ENCODE assay signal across 18 cellular contexts in the genomic region with DNA sequence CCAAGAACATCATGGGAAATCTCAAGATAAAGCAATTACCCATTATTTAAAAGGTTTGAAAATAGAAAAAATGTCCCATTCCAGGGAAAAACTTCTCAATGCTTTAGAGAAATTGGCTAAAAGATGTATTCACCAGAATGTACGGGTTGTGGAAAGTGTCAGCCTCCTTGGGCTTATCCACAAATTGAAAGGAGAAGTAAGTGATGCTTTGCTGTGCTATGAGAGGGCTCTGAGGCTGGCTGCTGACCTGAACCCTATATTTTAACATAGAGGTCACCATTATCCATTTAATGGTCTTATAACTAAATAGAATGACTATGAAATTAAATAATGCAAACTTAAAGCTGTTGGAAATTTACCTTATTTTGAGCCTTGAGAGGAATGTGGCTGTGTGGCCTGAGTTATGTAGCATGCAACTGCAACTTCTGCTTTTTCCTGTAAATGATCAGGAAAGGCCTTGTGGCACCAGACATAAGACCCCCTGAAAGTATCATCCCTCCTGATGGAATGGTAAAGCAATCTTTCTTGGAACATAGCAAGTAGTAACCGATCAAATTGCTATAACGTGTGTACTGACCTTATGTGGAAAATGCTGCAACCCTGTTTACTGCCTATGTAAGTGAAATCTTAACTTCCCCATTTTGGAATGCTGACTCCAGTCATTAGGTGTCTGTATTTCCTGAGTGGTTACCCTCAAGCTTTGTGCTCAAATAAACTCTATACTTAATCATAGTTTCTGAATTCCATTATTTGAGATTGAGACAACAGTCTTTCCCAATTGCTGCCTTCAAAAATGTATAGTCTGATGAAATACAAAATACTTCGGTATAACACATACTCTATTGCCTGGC. TPM values are rescaled to one million over a fixed set of nuclear protein-coding genes. Genes with fewer than 3 reads are reported as not detected.
A peak's percentile ranks its signal among the peaks of the same experiment; 100 is the strongest.
DNase-seq lines count a peak whose midpoint lies in the region; FAIRE-seq and TF ChIP-seq lines count a peak whose summit lies in the region.
"Had no signal": no experiment of that assay in that cellular context is flagged by ENCODE, and none has a peak within 500 bp of the region (broad histone marks: within the 10 kb centered on the region; RNA-seq: fewer than 3 reads in every experiment).

No MANE protein-coding gene starts in this region.

- no peaks in the 10 kb centered on the region for H3K9me3 Mint-ChIP-seq in dendritic cell treated with granulocyte-macrophage colony-stimulating factor and Interleukin-4, amounts not matched to agents 40 ng/mL and 50 ng/mL, for 4 days
- H3K9me3 Mint-ChIP-seq: activated naive CD4-positive, alpha-beta T cell treated with anti-CD3 and anti-CD28 coated beads, Interleukin-2, amount 50 U/mL, for 72 hours; CD4-positive, alpha-beta T cell; neural crest cell had no signal

- DNase-seq in GM12891 (ENCODE audit: insufficient read length, low spot score) (no peak), NOMO-1 (lab: John Stamatoyannopoulos, UW; ENCODE audit: unreplicated experiment in 2 of 2) (peak; percentile 62 to 95), pons (ENCODE audit: low spot score) (peak; percentile 71), ACHN (no peak)
- DNase-seq in activated naive CD4-positive, alpha-beta T cell treated with Interleukin-2 at 50 U/mL for 16 hours = no peak
- DNase-seq in NK-92 treated with Interleukin-12 subunit alpha and Interleukin-12 subunit beta, amount 100 ng/mL, for 24 hours (lab: John Stamatoyannopoulos, UW) = no peak
- DNase-seq: activated CD4-positive, CD25-positive, alpha-beta regulatory T cell treated with anti-CD3 and anti-CD28 coated beads, Interleukin-2, amount 50 U/mL, for 72 hours; CD4-positive, alpha-beta T cell; effector memory CD4-positive, alpha-beta T cell; NCI-H1694 treated with DMSO at 0.1 percent for 48 hours; NCI-H510A; PC-3; stimulated activated naive CD4-positive, alpha-beta T cell treated with Interleukin-2 at 50 U/mL for 16 hours; T-helper 1 cell had no signal

- H3K4me3 Mint-ChIP-seq in dendritic cell treated with granulocyte-macrophage colony-stimulating factor and Interleukin-4, amounts not matched to agents 40 ng/mL and 50 ng/mL, for 4 days = peak overlapping the region; percentile 28
- H3K4me3 Mint-ChIP-seq: CD4-positive, alpha-beta T cell; neural crest cell had no signal

- in situ Hi-C loops in ACHN (cut with HindIII; ENCODE audit: low pct_ligation_motif_present, low pct_unique_long_range_greater_than_20kb, low sequenced_read_pairs) = no loop called here

- TF ChIP-seq POLR2A in GM12891 (IDR thresholded peaks at IDR 0.05; ENCODE audit: low read depth, low read length) = no peak

- peaks cover 1% of the 10 kb centered on the region for H3K27me3 Mint-ChIP-seq in dendritic cell treated with granulocyte-macrophage colony-stimulating factor and Interleukin-4, amounts not matched to agents 40 ng/mL and 50 ng/mL, for 4 days
- H3K27me3 Mint-ChIP-seq: CD4-positive, alpha-beta T cell had no signal

- H3K4me1 Mint-ChIP-seq in dendritic cell treated with granulocyte-macrophage colony-stimulating factor and Interleukin-4, amounts not matched to agents 40 ng/mL and 50 ng/mL, for 4 days (ENCODE audit: low read depth) = peaks cover 21% of the 10 kb centered on the region
- H3K4me1 Mint-ChIP-seq: neural crest cell had no signal

- no peaks in the 10 kb centered on the region for H3K36me3 Mint-ChIP-seq in dendritic cell treated with granulocyte-macrophage colony-stimulating factor and Interleukin-4, amounts not matched to agents 40 ng/mL and 50 ng/mL, for 4 days (ENCODE audit: low read depth)
- H3K36me3 Mint-ChIP-seq: activated naive CD4-positive, alpha-beta T cell treated with anti-CD3 and anti-CD28 coated beads, Interleukin-2, amount 50 U/mL, for 72 hours had no signal

- intact Hi-C loops in dendritic cell treated with granulocyte-macrophage colony-stimulating factor and Interleukin-4, amounts not matched to agents 40 ng/mL and 50 ng/mL, for 4 days (cut with micrococcal nuclease) = no loop called here

- H3K27ac Mint-ChIP-seq in dendritic cell treated with granulocyte-macrophage colony-stimulating factor and Interleukin-4, amounts not matched to agents 40 ng/mL and 50 ng/mL, for 4 days = peak overlapping the region; percentile 85
- H3K27ac Mint-ChIP-seq: activated naive CD4-positive, alpha-beta T cell treated with anti-CD3 and anti-CD28 coated beads, Interleukin-2, amount 50 U/mL, for 72 hours; CD4-positive, alpha-beta T cell had no signal

- peak; percentile 74 for FAIRE-seq in GM12891 (lab: Jason Lieb, UNC)
- FAIRE-seq: K562 had no signal

TF ChIP-seq in GM12891, 5 proteins besides CTCF, POLR2A, EP300 and RAD21:
- TF ChIP-seq POLR2AphosphoS5 (IDR thresholded peaks at IDR 0.05; ENCODE audit: low read depth, low read length) = no peak
- TF ChIP-seq POU2F2 (IDR thresholded peaks at IDR 0.05; ENCODE audit: low read depth, low read length) = no peak
- TF ChIP-seq SPI1 (IDR thresholded peaks at IDR 0.05; ENCODE audit: low read depth, low read length) = no peak
- no peak for TF ChIP-seq TAF1 (IDR thresholded peaks at IDR 0.05; ENCODE audit: low read depth, low read length)
- TF ChIP-seq PAX5 (IDR thresholded peaks at IDR 0.05; ENCODE audit: insufficient read depth, low read length, severe bottlenecking) = no peak

RNA-seq across cellular contexts. Expression of a gene that starts 6.8 kb away (rescaled TPM):
- polyA plus RNA-seq in GM12891 (2012; ENCODE audit: low read depth, missing spikeins) = not detected
- polyA plus RNA-seq: K562 had no signal

RNA-seq across cellular contexts. Expression of a gene that starts 7.7 kb away (rescaled TPM):
- polyA plus RNA-seq in GM12891 (2012; ENCODE audit: low read depth, missing spikeins) = 15.8 TPM

RNA-seq across cellular contexts. Expression of a gene that starts 29.7 kb away (rescaled TPM):
- polyA plus RNA-seq in GM12891 (2012; ENCODE audit: low read depth, missing spikeins) = 4.2 TPM

RNA-seq across cellular contexts. Expression of a gene that starts 56.9 kb away (rescaled TPM):
- polyA plus RNA-seq in GM12891 (2012; ENCODE audit: low read depth, missing spikeins) = 42.4 TPM

Comparison
In these comparisons a context has a peak if more than half of its experiments do, and no peak if none do; other contexts are left out.
1. DNase-seq: peak in NOMO-1 (2 of 2) and pons (single experiment); none in GM12891 (single experiment), ACHN (single experiment), activated naive CD4-positive, alpha-beta T cell treated with Interleukin-2 at 50 U/mL for 16 hours (single experiment) and NK-92 treated with Interleukin-12 subunit alpha and Interleukin-12 subunit beta, amount 100 ng/mL, for 24 hours (single experiment).